In genomic region chr2:235107640-235107951, GRCh38 we compare ENCODE assay signal across 13 cellular contexts.
"Had no signal": no experiment of that assay in that cellular context is flagged by ENCODE, and none has a peak within 500 bp of the region (broad histone marks: within the 10 kb centered on the region; RNA-seq: fewer than 3 reads in every experiment).

No MANE protein-coding gene starts in this region.

- H3K36me3 ChIP-seq: adrenal gland had no signal

- H3K9me3 ChIP-seq: adrenal gland had no signal

- H3K27me3 ChIP-seq: adrenal gland had no signal

- H3K27ac ChIP-seq: adrenal gland had no signal

- H3K4me3 ChIP-seq: adrenal gland had no signal

- DNase-seq: activated CD4-positive, alpha-beta T cell treated with anti-CD3 and anti-CD28 coated beads, Interleukin-2, amount 50 U/mL, for 4 hours; activated CD4-positive, CD25-positive, alpha-beta regulatory T cell treated with anti-CD3 and anti-CD28 coated beads, Interleukin-2, amount 50 U/mL, for 72 hours; activated CD8-positive, alpha-beta memory T cell treated with anti-CD3 and anti-CD28 coated beads, Interleukin-2, amount 50 U/mL, for 48 hours; activated naive CD4-positive, alpha-beta T cell treated with anti-CD3 and anti-CD28 coated beads, Interleukin-2, amount 50 U/mL, for 16 hours; activated naive CD8-positive, alpha-beta T cell treated with anti-CD3 and anti-CD28 coated beads, Interleukin-2, amount 10 ng/mL, durations not matched to agents 7 days and 5 days; activated T-cell treated with anti-CD3 and anti-CD28 coated beads, Interleukin-2, amount 50 U/mL, for 1 hour; cerebellar nuclear complex; NCI-H2171; SIG-M5; T-helper 17 cell; T-helper 9 cell had no signal

- H3K4me1 ChIP-seq: adrenal gland had no signal

- ATAC-seq: activated CD8-positive, alpha-beta T cell treated with anti-CD3 and anti-CD28 coated beads, Interleukin-2, amount 10 ng/mL, durations not matched to agents 7 days and 5 days; T-helper 17 cell had no signal
